ENCODE assay signal across 21 cellular contexts in genomic region chr3:105996781-105997180, GRCh38.
DNase-seq lines count a peak whose midpoint lies in the region; ATAC-seq, FAIRE-seq and TF ChIP-seq lines count a peak whose summit lies in the region.
"Had no signal": no experiment of that assay in that cellular context is flagged by ENCODE, and none has a peak within 500 bp of the region (broad histone marks: within the 10 kb centered on the region; RNA-seq: fewer than 3 reads in every experiment).

No MANE protein-coding gene starts in this region.

- TF ChIP-seq POLR2A in breast epithelium (IDR thresholded peaks at IDR 0.05): no peak

- H3K27me3 Mint-ChIP-seq in MCF 10A (ENCODE audit: insufficient read depth, unreplicated experiment) (no peaks in the 10 kb centered on the region), chondrocyte (ENCODE audit: low read depth) (no peaks in the 10 kb centered on the region)
- H3K27me3 Mint-ChIP-seq: B cell had no signal

- TF ChIP-seq CTCF in MCF 10A (IDR thresholded peaks at IDR 0.05; ENCODE audit: unreplicated experiment) (no peak), breast epithelium (IDR thresholded peaks at IDR 0.05) (no peak), bronchial epithelial cell (IDR thresholded peaks at IDR 0.05; ENCODE audit: insufficient read depth, low read length, severe bottlenecking) (no peak), chondrocyte (IDR thresholded peaks at IDR 0.05) (no peak)

- H3K4me3 ChIP-seq in breast epithelium (no peak overlapping the region), bronchial epithelial cell (ENCODE audit: low read depth, low read length) (no peak overlapping the region)
- H3K4me3 ChIP-seq: SJSA1 had no signal

- H3K4me1 Mint-ChIP-seq in MCF 10A (ENCODE audit: insufficient read depth, unreplicated experiment): peaks cover 11% of the 10 kb centered on the region
- H3K4me1 Mint-ChIP-seq in chondrocyte (ENCODE audit: low read depth): peaks cover 15% of the 10 kb centered on the region
- H3K4me1 Mint-ChIP-seq: B cell, H9 had no signal

- H3K27me3 ChIP-seq in breast epithelium: no peaks in the 10 kb centered on the region
- H3K27me3 ChIP-seq in bronchial epithelial cell (ENCODE audit: control insufficient read depth, insufficient read depth, low read length): no peaks in the 10 kb centered on the region
- H3K27me3 ChIP-seq: SJSA1 had no signal

- peak overlapping the region; percentile 88 for H3K27ac Mint-ChIP-seq in MCF 10A (ENCODE audit: low read depth, unreplicated experiment)
- H3K27ac Mint-ChIP-seq in chondrocyte (ENCODE audit: unreplicated experiment): no peak overlapping the region
- H3K27ac Mint-ChIP-seq: B cell had no signal

- H3K4me1 ChIP-seq in breast epithelium: no peaks in the 10 kb centered on the region
- H3K4me1 ChIP-seq: Caco-2, SJSA1 had no signal

- no peak for FAIRE-seq in bronchial epithelial cell (lab: Jason Lieb, UNC)

- CTCF ChIA-PET in MCF 10A (lab: Yijun Ruan, JAX): interaction anchor here (1.2 kb wide), 1 partner anchor 30 kb away, joined by 3 read pairs; no protein-coding TSS in a partner anchor

- POLR2A ChIA-PET in MCF 10A (lab: Yijun Ruan, JAX): interaction anchor here (0.9 to 3.8 kb wide), 8 partner anchors 8 to 461 kb away, joined by 3 to 21 read pairs (median 3); partner anchors contain the start of gene CBLB

- peaks cover 9% of the 10 kb centered on the region for H3K9me3 Mint-ChIP-seq in MCF 10A (ENCODE audit: unreplicated experiment)
- peaks cover 34% of the 10 kb centered on the region for H3K9me3 Mint-ChIP-seq in chondrocyte (ENCODE audit: low read depth)

- H3K36me3 Mint-ChIP-seq in MCF 10A (ENCODE audit: insufficient read depth, unreplicated experiment) (peaks cover 6% of the 10 kb centered on the region), chondrocyte (ENCODE audit: low read depth) (peaks cover 6% of the 10 kb centered on the region)

- H3K4me3 Mint-ChIP-seq in MCF 10A (ENCODE audit: unreplicated experiment): no peak overlapping the region
- H3K4me3 Mint-ChIP-seq in chondrocyte (ENCODE audit: unreplicated experiment): no peak overlapping the region
- H3K4me3 Mint-ChIP-seq: B cell, H9 had no signal

- peak overlapping the region in 1 of 2 donors; percentile 78 for H3K27ac ChIP-seq in breast epithelium
- H3K27ac ChIP-seq: 22Rv1, KMS-11, SJSA1 had no signal

- peaks cover 3 to 7% of the 10 kb centered on the region in 2 donors for H3K9me3 ChIP-seq in breast epithelium
- H3K9me3 ChIP-seq: Caco-2, SJSA1 had no signal

- intact Hi-C loops in MCF 10A (cut with micrococcal nuclease) (no loop called here), breast epithelium (cut with DNase I; ENCODE audit: low total_unique reads) (no loop called here)

- H3K36me3 ChIP-seq in breast epithelium (no peaks in the 10 kb centered on the region), bronchial epithelial cell (ENCODE audit: control insufficient read depth, insufficient read depth, low read length) (no peaks in the 10 kb centered on the region)
- H3K36me3 ChIP-seq: SJSA1 had no signal

- BruUV-seq in MCF 10A (replicated peaks; lab: Mats Ljungman, UMichigan): no TSS peak

- ATAC-seq in HG02763 (IDR thresholded peaks at IDR 0.05; ENCODE audit: unreplicated experiment): no peak

- DNase-seq in MCF 10A (ENCODE audit: unreplicated experiment): peak; percentile 6
- DNase-seq in breast epithelium (ENCODE audit: low spot score in 2 of 2): no peak
- DNase-seq in bronchial epithelial cell (ENCODE audit: low read depth): peak; percentile 48
- peak; percentile 61 for DNase-seq in iris pigment epithelial cell (ENCODE audit: low read depth)
- DNase-seq in activated CD4-positive, CD25-positive, alpha-beta regulatory T cell treated with anti-CD3 and anti-CD28 coated beads, Interleukin-2, amount 50 U/mL, for 72 hours: no peak
- no peak for DNase-seq in chondrocyte (ENCODE audit: low spot score)
- DNase-seq in RPMI8226: no peak
- DNase-seq: Caco-2, DMS153, GDM1, H9, NCI-H1417 treated with DMSO at 0.1 percent for 48 hours, NCI-H187 treated with DMSO at 0.1 percent for 48 hours, NCI-H2227 treated with DMSO at 0.1 percent for 48 hours, NCI-H510A treated with DMSO at 0.1 percent for 48 hours, NCI-H774 had no signal

Comparison
In these comparisons a context has a peak if more than half of its experiments do, and no peak if none do; other contexts are left out.
1. DNase-seq: peak in MCF 10A (single experiment), bronchial epithelial cell (single experiment) and iris pigment epithelial cell (single experiment); none in breast epithelium (0 of 2), activated CD4-positive, CD25-positive, alpha-beta regulatory T cell treated with anti-CD3 and anti-CD28 coated beads, Interleukin-2, amount 50 U/mL, for 72 hours (single experiment), chondrocyte (single experiment) and RPMI8226 (single experiment).